In the genomic region with DNA sequence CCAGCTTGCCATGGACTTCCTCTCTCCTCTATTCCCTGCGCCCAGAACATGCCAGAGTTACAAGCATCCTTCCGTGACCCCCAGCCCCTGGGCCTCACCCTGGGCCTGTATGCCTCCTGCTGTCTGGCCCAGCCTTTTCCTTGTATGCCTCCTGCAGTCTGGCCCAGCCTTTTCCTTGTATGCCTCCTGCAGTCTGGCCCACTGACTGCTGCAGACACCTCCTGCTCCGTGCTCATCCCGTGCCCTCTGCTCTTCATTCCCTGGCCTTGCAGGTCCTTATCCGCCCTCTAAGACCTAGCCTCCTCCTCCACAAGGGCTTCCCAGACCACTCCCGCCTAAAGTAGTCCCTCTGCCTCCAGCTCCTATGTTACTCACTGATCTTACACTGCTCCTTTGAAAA, we compare ENCODE assay signal across 18 cellular contexts. TPM values are rescaled to one million over a fixed set of nuclear protein-coding genes. Genes with fewer than 3 reads are reported as not detected.
DNase-seq lines count a peak whose midpoint lies in the region; ATAC-seq lines count a peak whose summit lies in the region.
"Had no signal": no experiment of that assay in that cellular context is flagged by ENCODE, and none has a peak within 500 bp of the region (broad histone marks: within the 10 kb centered on the region; RNA-seq: fewer than 3 reads in every experiment).

No MANE protein-coding gene starts in this region.

- ATAC-seq in memory B cell (ENCODE audit: low read depth), result no peak
- no peak for ATAC-seq in stimulated activated naive CD8-positive, alpha-beta T cell treated with anti-CD3 and anti-CD28 coated beads, Interleukin-15, amount 100 ng/mL, for 72 hours
- ATAC-seq in HG03439 (IDR thresholded peaks at IDR 0.05; ENCODE audit: unreplicated experiment), result no peak

- H3K9me3 Mint-ChIP-seq in activated naive CD4-positive, alpha-beta T cell treated with anti-CD3 and anti-CD28 coated beads, Interleukin-2, amount 50 U/mL, for 24 hours, result no peaks in the 10 kb centered on the region
- H3K9me3 Mint-ChIP-seq in activated naive CD4-positive, alpha-beta T cell treated with anti-CD3 and anti-CD28 coated beads for 36 hours, result no peaks in the 10 kb centered on the region
- H3K9me3 Mint-ChIP-seq in activated naive CD8-positive, alpha-beta T cell (ENCODE audit: low read depth), result no peaks in the 10 kb centered on the region
- no peaks in the 10 kb centered on the region for H3K9me3 Mint-ChIP-seq in memory B cell
- no peaks in the 10 kb centered on the region for H3K9me3 Mint-ChIP-seq in stimulated activated naive CD8-positive, alpha-beta T cell treated with anti-CD3 and anti-CD28 coated beads, Interleukin-15, amount 100 ng/mL, for 72 hours

- CTCF ChIA-PET in activated naive CD4-positive, alpha-beta T cell treated with anti-CD3 and anti-CD28 coated beads for 36 hours (lab: Charles Lee), result interaction anchor here (1.0 to 1.2 kb wide), 2 partner anchors 107 to 143 kb away, joined by 3 read pairs; no protein-coding TSS in a partner anchor

- H3K4me3 Mint-ChIP-seq in activated naive CD4-positive, alpha-beta T cell treated with anti-CD3 and anti-CD28 coated beads, Interleukin-2, amount 50 U/mL, for 24 hours, result no peak overlapping the region
- no peak overlapping the region for H3K4me3 Mint-ChIP-seq in activated naive CD4-positive, alpha-beta T cell treated with anti-CD3 and anti-CD28 coated beads for 36 hours
- no peak overlapping the region for H3K4me3 Mint-ChIP-seq in activated naive CD8-positive, alpha-beta T cell
- H3K4me3 Mint-ChIP-seq in memory B cell, result no peak overlapping the region
- H3K4me3 Mint-ChIP-seq in stimulated activated naive CD8-positive, alpha-beta T cell treated with anti-CD3 and anti-CD28 coated beads, Interleukin-15, amount 100 ng/mL, for 72 hours, result no peak overlapping the region

- H3K36me3 Mint-ChIP-seq in activated naive CD4-positive, alpha-beta T cell treated with anti-CD3 and anti-CD28 coated beads, Interleukin-2, amount 50 U/mL, for 24 hours, result peaks cover 24% of the 10 kb centered on the region
- H3K36me3 Mint-ChIP-seq in activated naive CD4-positive, alpha-beta T cell treated with anti-CD3 and anti-CD28 coated beads for 36 hours (ENCODE audit: low read depth), result peaks cover 15% of the 10 kb centered on the region
- peaks cover 9% of the 10 kb centered on the region for H3K36me3 Mint-ChIP-seq in activated naive CD8-positive, alpha-beta T cell
- H3K36me3 Mint-ChIP-seq in memory B cell, result peaks cover 26% of the 10 kb centered on the region

- H3K4me1 Mint-ChIP-seq in activated naive CD4-positive, alpha-beta T cell treated with anti-CD3 and anti-CD28 coated beads, Interleukin-2, amount 50 U/mL, for 24 hours, result peaks cover 73% of the 10 kb centered on the region
- H3K4me1 Mint-ChIP-seq in activated naive CD4-positive, alpha-beta T cell treated with anti-CD3 and anti-CD28 coated beads for 36 hours (ENCODE audit: low read depth), result peaks cover 41% of the 10 kb centered on the region
- H3K4me1 Mint-ChIP-seq in activated naive CD8-positive, alpha-beta T cell (ENCODE audit: low read depth), result peaks cover 66% of the 10 kb centered on the region
- H3K4me1 Mint-ChIP-seq in memory B cell, result peaks cover 31% of the 10 kb centered on the region
- H3K4me1 Mint-ChIP-seq in stimulated activated naive CD8-positive, alpha-beta T cell treated with anti-CD3 and anti-CD28 coated beads, Interleukin-15, amount 100 ng/mL, for 72 hours, result peaks cover 84% of the 10 kb centered on the region

- intact Hi-C loops in activated naive CD4-positive, alpha-beta T cell treated with anti-CD3 and anti-CD28 coated beads for 36 hours (cut with micrococcal nuclease), result no loop called here

- H3K27me3 Mint-ChIP-seq in activated naive CD4-positive, alpha-beta T cell treated with anti-CD3 and anti-CD28 coated beads, Interleukin-2, amount 50 U/mL, for 24 hours, result no peaks in the 10 kb centered on the region
- no peaks in the 10 kb centered on the region for H3K27me3 Mint-ChIP-seq in activated naive CD4-positive, alpha-beta T cell treated with anti-CD3 and anti-CD28 coated beads for 36 hours (ENCODE audit: low read depth)
- H3K27me3 Mint-ChIP-seq in activated naive CD8-positive, alpha-beta T cell, result no peaks in the 10 kb centered on the region
- H3K27me3 Mint-ChIP-seq in memory B cell, result no peaks in the 10 kb centered on the region
- no peaks in the 10 kb centered on the region for H3K27me3 Mint-ChIP-seq in stimulated activated naive CD8-positive, alpha-beta T cell treated with anti-CD3 and anti-CD28 coated beads, Interleukin-15, amount 100 ng/mL, for 72 hours

- peak overlapping the region; percentile 74 for H3K27ac Mint-ChIP-seq in activated naive CD4-positive, alpha-beta T cell treated with anti-CD3 and anti-CD28 coated beads, Interleukin-2, amount 50 U/mL, for 24 hours
- H3K27ac Mint-ChIP-seq in activated naive CD4-positive, alpha-beta T cell treated with anti-CD3 and anti-CD28 coated beads for 36 hours, result no peak overlapping the region
- peak overlapping the region; percentile 72 for H3K27ac Mint-ChIP-seq in activated naive CD8-positive, alpha-beta T cell
- H3K27ac Mint-ChIP-seq in memory B cell, result peak overlapping the region; percentile 63
- H3K27ac Mint-ChIP-seq in stimulated activated naive CD8-positive, alpha-beta T cell treated with anti-CD3 and anti-CD28 coated beads, Interleukin-15, amount 100 ng/mL, for 72 hours, result peak overlapping the region; percentile 51 to 53

- no peak for DNase-seq in activated naive CD4-positive, alpha-beta T cell treated with anti-CD3 and anti-CD28 coated beads for 36 hours
- no peak for DNase-seq in memory B cell (ENCODE audit: low spot score in 2 of 2)
- no peak for DNase-seq in stimulated activated naive CD8-positive, alpha-beta T cell treated with anti-CD3 and anti-CD28 coated beads, Interleukin-15, amount 100 ng/mL, for 72 hours
- DNase-seq in stimulated activated CD4-positive, alpha-beta T cell treated with anti-CD3 and anti-CD28 coated beads, Interleukin-1b, Interleukin-23, amount 100 ng/mL, for 48 hours, result no peak
- DNase-seq in globus pallidus (ENCODE audit: low spot score), result no peak
- DNase-seq: activated CD8-positive, alpha-beta memory T cell treated with anti-CD3 and anti-CD28 coated beads for 24 hours; caudate nucleus; effector CD4-positive, alpha-beta T cell; HCEC 1CT; NCI-H1417; NCI-H2171; SIG-M5; sigmoid colon; stomach; WERI-Rb-1 had no signal

RNA-seq across cellular contexts. Expression of a gene that starts 44.2 kb away (rescaled TPM):
- total RNA-seq in activated naive CD4-positive, alpha-beta T cell treated with anti-CD3 and anti-CD28 coated beads for 36 hours, result 10 to 100 TPM; 37.3 to 38.3 TPM
